In genomic region chr1:245095903-245096302, GRCh38 we compare ENCODE assay signal across 16 cellular contexts. TPM values are rescaled to one million over a fixed set of nuclear protein-coding genes. Genes with fewer than 3 reads are reported as not detected.
DNase-seq lines count a peak whose midpoint lies in the region; ATAC-seq and TF ChIP-seq lines count a peak whose summit lies in the region.
"Had no signal": no experiment of that assay in that cellular context is flagged by ENCODE, and none has a peak within 500 bp of the region (broad histone marks: within the 10 kb centered on the region; RNA-seq: fewer than 3 reads in every experiment).

No MANE protein-coding gene starts in this region.

- H3K4me1 ChIP-seq in adipocyte (ENCODE audit: control insufficient read depth, insufficient read depth, low read length) (peaks cover 4% of the 10 kb centered on the region), neutrophil (ENCODE audit: control insufficient read depth in 1 of 2, insufficient read depth in 1 of 2, low read depth in 1 of 2, low read length in 1 of 2) (peaks cover 7 to 22% of the 10 kb centered on the region in 2 experiments), Peyer's patch (no peaks in the 10 kb centered on the region)

- TF ChIP-seq CTCF in dorsolateral prefrontal cortex (IDR thresholded peaks at IDR 0.05 in 54 of 56, conservative IDR thresholded peaks at IDR 0.05 in 2 of 56; ENCODE audit: low read depth in 1 of 56, partially characterized antibody in 56 of 56) = no peak
- no peak for TF ChIP-seq CTCF in neutrophil (IDR thresholded peaks at IDR 0.05)
- TF ChIP-seq CTCF in Peyer's patch (IDR thresholded peaks at IDR 0.05) = no peak

- DNase-seq in adipocyte (ENCODE audit: low read depth) (peak; percentile 8), astrocyte of the hippocampus (ENCODE audit: low read depth, low spot score) (peak; percentile 25), dorsolateral prefrontal cortex (no peak), Peyer's patch (no peak), NCI-H526 (lab: John Stamatoyannopoulos, UW) (no peak)
- DNase-seq: BE2C; CD4-positive, CD25-positive, alpha-beta regulatory T cell; CD8-positive, alpha-beta memory T cell; COR-L47; DMS 273 treated with DMSO at 0.1 percent for 48 hours; HCEC 1CT; IMR-90 had no signal

- no peaks in the 10 kb centered on the region for H3K27me3 ChIP-seq in adipocyte (replicated peaks; ENCODE audit: control insufficient read depth, insufficient read depth, low read length)
- H3K27me3 ChIP-seq in dorsolateral prefrontal cortex = no peaks in the 10 kb centered on the region
- no peaks in the 10 kb centered on the region for H3K27me3 ChIP-seq in neutrophil
- no peaks in the 10 kb centered on the region for H3K27me3 ChIP-seq in Peyer's patch
- H3K27me3 ChIP-seq: BE2C had no signal

- TF ChIP-seq POLR2A in Peyer's patch (IDR thresholded peaks at IDR 0.05) = no peak

- H3K4me3 ChIP-seq in adipocyte (ENCODE audit: low read length) (no peak overlapping the region), dorsolateral prefrontal cortex (no peak overlapping the region), neutrophil (ENCODE audit: low read depth in 1 of 2, low read length in 1 of 2) (no peak overlapping the region), Peyer's patch (no peak overlapping the region)
- H3K4me3 ChIP-seq: GM23338 had no signal

- H3K36me3 ChIP-seq in adipocyte (ENCODE audit: control insufficient read depth, insufficient read depth, low read length, severe bottlenecking) (peaks cover 4% of the 10 kb centered on the region), neutrophil (no peaks in the 10 kb centered on the region), Peyer's patch (no peaks in the 10 kb centered on the region)
- H3K36me3 ChIP-seq: BE2C had no signal

- H3K9me3 ChIP-seq in adipocyte (ENCODE audit: control insufficient read depth, low read length) (no peaks in the 10 kb centered on the region), neutrophil (no peaks in the 10 kb centered on the region), Peyer's patch (no peaks in the 10 kb centered on the region)
- H3K9me3 ChIP-seq: BE2C had no signal

- ATAC-seq in GM19035 (IDR thresholded peaks at IDR 0.05; ENCODE audit: unreplicated experiment) = no peak
- ATAC-seq: GM23338 had no signal

- intact Hi-C loops in dorsolateral prefrontal cortex (cut with DNase I) = no loop called here

- H3K27ac ChIP-seq in dorsolateral prefrontal cortex (peak overlapping the region in 34 of 59 donors; percentile 0 to 71 (median 38)), neutrophil (peak overlapping the region; percentile 2), Peyer's patch (no peak overlapping the region)
- H3K27ac ChIP-seq: HL-60 had no signal

- no peak overlapping the region for H3K9ac ChIP-seq in adipocyte (ENCODE audit: low read length)

RNA-seq across cellular contexts. Expression of gene KIF26B, which starts 58.9 kb away (rescaled TPM):
- total RNA-seq in dorsolateral prefrontal cortex (10 to 100 TPM in 20 of 120 experiments, 1 to 10 TPM in 100; 3.9 to 20.8 (median 8.4) TPM), Peyer's patch (1 to 10 TPM in 2 of 4 donors, under 1 TPM in 2; 0.70 to 1.6 (median 1.1) TPM)
- total RNA-seq: CD4-positive, CD25-positive, alpha-beta regulatory T cell had no signal

Comparison
In these comparisons a context has a peak if more than half of its experiments do, and no peak if none do; other contexts are left out.
1. DNase-seq: peak in adipocyte (single experiment) and astrocyte of the hippocampus (single experiment); none in dorsolateral prefrontal cortex (0 of 10), Peyer's patch (0 of 3) and NCI-H526 (0 of 2).
2. H3K27ac ChIP-seq: peak in dorsolateral prefrontal cortex (34 of 59) and neutrophil (single experiment); none in Peyer's patch (0 of 4).